Comparison of ENCODE assay signal across 1 cellular context in the genomic region with DNA sequence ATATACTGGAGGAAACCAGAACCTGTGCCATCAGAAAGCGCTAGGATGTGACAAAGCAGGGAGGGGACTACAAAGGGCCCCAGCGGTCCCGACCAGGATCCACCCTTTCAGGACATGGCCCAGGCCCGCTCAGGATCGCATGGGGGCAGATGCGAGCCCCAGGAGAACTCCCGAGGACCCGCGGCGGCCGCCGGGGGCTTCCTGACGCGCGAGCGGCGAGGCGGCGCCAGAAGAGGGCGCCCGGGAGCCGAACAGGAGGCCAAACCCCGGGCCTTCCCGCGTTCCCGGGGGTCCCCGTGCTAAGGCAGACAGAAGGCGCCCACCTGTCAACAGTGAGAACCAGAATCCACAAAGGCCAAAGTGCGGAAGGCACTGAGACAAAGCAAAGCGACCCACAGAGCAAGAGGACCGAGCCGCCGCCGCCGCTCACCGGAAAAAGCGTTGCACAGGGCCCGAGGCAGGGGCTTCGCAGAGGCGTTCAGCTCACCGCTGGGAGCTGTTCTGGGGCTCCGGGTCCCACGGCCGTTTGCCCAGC.
TF ChIP-seq lines count a peak whose summit lies in the region.

No MANE protein-coding gene starts in this region.

TF ChIP-seq in H1, 55 proteins besides CTCF, POLR2A, EP300 and RAD21:
- TF ChIP-seq SIN3A (conservative IDR thresholded peaks at IDR 0.05 in 1 of 2, IDR thresholded peaks at IDR 0.05 in 1 of 2; ENCODE audit: low read depth in 1 of 2, low read length in 2 of 2) (0 out of 4 replicates have a peak, but pooled peaks of 1 of the 2 experiments have one; percentile 35), CREB1 (IDR thresholded peaks at IDR 0.05) (peak; percentile 58; the same call in 1 of the 2 replicates), HDAC2 (IDR thresholded peaks at IDR 0.05; ENCODE audit: borderline replicate concordance in 1 of 2, low read depth in 2 of 2, low read length in 2 of 2) (0 out of 4 replicates have a peak, but pooled peaks of 1 of the 2 experiments have one; percentile 36), JUN (IDR thresholded peaks at IDR 0.05; ENCODE audit: low read depth, low read length) (no peak), TBP (IDR thresholded peaks at IDR 0.05; ENCODE audit: low read depth, low read length) (peak; percentile 34; the same call in 1 of the 2 replicates), MAX (IDR thresholded peaks at IDR 0.05) (peak; percentile 58; the same call in 1 of the 2 replicates), E2F6 (IDR thresholded peaks at IDR 0.05) (peak; percentile 90), SIX5 (IDR thresholded peaks at IDR 0.05; ENCODE audit: low read depth, low read length) (no peak), SIRT6 (IDR thresholded peaks at IDR 0.05; ENCODE audit: low read length) (no peak)
- TF ChIP-seq, protein P1, sequence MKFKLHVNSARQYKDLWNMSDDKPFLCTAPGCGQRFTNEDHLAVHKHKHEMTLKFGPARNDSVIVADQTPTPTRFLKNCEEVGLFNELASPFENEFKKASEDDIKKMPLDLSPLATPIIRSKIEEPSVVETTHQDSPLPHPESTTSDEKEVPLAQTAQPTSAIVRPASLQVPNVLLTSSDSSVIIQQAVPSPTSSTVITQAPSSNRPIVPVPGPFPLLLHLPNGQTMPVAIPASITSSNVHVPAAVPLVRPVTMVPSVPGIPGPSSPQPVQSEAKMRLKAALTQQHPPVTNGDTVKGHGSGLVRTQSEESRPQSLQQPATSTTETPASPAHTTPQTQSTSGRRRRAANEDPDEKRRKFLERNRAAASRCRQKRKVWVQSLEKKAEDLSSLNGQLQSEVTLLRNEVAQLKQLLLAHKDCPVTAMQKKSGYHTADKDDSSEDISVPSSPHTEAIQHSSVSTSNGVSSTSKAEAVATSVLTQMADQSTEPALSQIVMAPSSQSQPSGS (IDR thresholded peaks at IDR 0.05; ENCODE audit: low read length): no peak
TF ChIP-seq in H1: peak in this region for 6.
